13 cellular contexts compared by ENCODE assay signal in genomic region chr2:211390506-211390905, GRCh38.
DNase-seq lines count a peak whose midpoint lies in the region; TF ChIP-seq lines count a peak whose summit lies in the region.
"Had no signal": no experiment of that assay in that cellular context is flagged by ENCODE, and none has a peak within 500 bp of the region (broad histone marks: within the 10 kb centered on the region; RNA-seq: fewer than 3 reads in every experiment).

No MANE protein-coding gene starts in this region.

- CTCF ChIA-PET in OCI-LY7 (lab: Charles Lee; ENCODE audit: unreplicated experiment), result no interaction called here

- H3K4me3 Mint-ChIP-seq in neural crest cell, result no peak overlapping the region
- H3K4me3 Mint-ChIP-seq: CD8-positive, alpha-beta memory T cell had no signal

- no peak for DNase-seq in OCI-LY7 (ENCODE audit: low spot score)
- DNase-seq in globus pallidus (ENCODE audit: low spot score), result peak; percentile 83
- DNase-seq in neural crest cell (ENCODE audit: low read depth, low spot score), result no peak
- DNase-seq in SK-N-DZ (ENCODE audit: low spot score), result no peak
- DNase-seq in NAMALWA (ENCODE audit: low spot score), result no peak
- no peak for DNase-seq in NCI-H2029 treated with DMSO at 0.1 percent for 48 hours (lab: John Stamatoyannopoulos, UW)
- DNase-seq: CD8-positive, alpha-beta memory T cell; KBM-7; MV-4-11; NCI-H446 treated with DMSO at 0.1 percent for 48 hours; NK-92 treated with Interleukin-12 subunit alpha and Interleukin-12 subunit beta, amount 100 ng/mL, for 24 hours had no signal

- H3K9me3 Mint-ChIP-seq in neural crest cell, result no peaks in the 10 kb centered on the region

- H3K9me2 ChIP-seq in OCI-LY7 (ENCODE audit: insufficient read depth, low read length), result no peaks in the 10 kb centered on the region

- no peaks in the 10 kb centered on the region for H3K36me3 ChIP-seq in OCI-LY7 (ENCODE audit: insufficient read depth, low read length)

- H3K4me1 Mint-ChIP-seq in neural crest cell, result peaks cover 24% of the 10 kb centered on the region
- H3K4me1 Mint-ChIP-seq: CD8-positive, alpha-beta memory T cell had no signal

- peak overlapping the region; percentile 6 for H3K27ac Mint-ChIP-seq in neural crest cell (ENCODE audit: unreplicated experiment)
- H3K27ac Mint-ChIP-seq: CD8-positive, alpha-beta memory T cell had no signal

- BruUV-seq in OCI-LY7 (replicated peaks; lab: Mats Ljungman, UMichigan), result no TSS peak

- no peak overlapping the region for H3K4me2 ChIP-seq in OCI-LY7 (ENCODE audit: low read length)

- TF ChIP-seq CTCF in OCI-LY7 (conservative IDR thresholded peaks at IDR 0.05; ENCODE audit: low read length) (no peak), neural crest cell (conservative IDR thresholded peaks at IDR 0.05) (no peak)

- no peaks in the 10 kb centered on the region for H3K79me2 ChIP-seq in OCI-LY7 (ENCODE audit: insufficient read depth, low read depth, low read length)

- POLR2A ChIA-PET in OCI-LY7 (lab: Charles Lee), result interaction anchor here (0.6 to 1.1 kb wide), 2 partner anchors 14 to 808 kb away, joined by 3 read pairs; no protein-coding TSS in a partner anchor

- no peak overlapping the region for H3K27ac ChIP-seq in OCI-LY7 (ENCODE audit: low read depth, low read length, poor library complexity, severe bottlenecking)
- peak overlapping the region; percentile 4 for H3K27ac ChIP-seq in temporal lobe (ENCODE audit: low read depth, low read length)
- H3K27ac ChIP-seq: SK-N-MC had no signal

- peak overlapping the region; percentile 49; the same call in 1 of the 2 replicates for H2AFZ ChIP-seq in OCI-LY7 (ENCODE audit: low read length)

- intact Hi-C loops in OCI-LY7 (cut with micrococcal nuclease; ENCODE audit: unreplicated experiment), result no loop called here

- no peaks in the 10 kb centered on the region for H3K4me1 ChIP-seq in OCI-LY7 (ENCODE audit: insufficient read depth, low read length, poor library complexity, severe bottlenecking)

- H3K9me3 ChIP-seq in OCI-LY7 (ENCODE audit: low read length), result no peaks in the 10 kb centered on the region

- H4K20me1 ChIP-seq in OCI-LY7 (ENCODE audit: insufficient read depth, low read length), result no peaks in the 10 kb centered on the region

- H3K27me3 Mint-ChIP-seq in neural crest cell (ENCODE audit: low read depth), result no peaks in the 10 kb centered on the region
- H3K27me3 Mint-ChIP-seq: CD8-positive, alpha-beta memory T cell had no signal

- H3K4me3 ChIP-seq in OCI-LY7 (ENCODE audit: low read depth, low read length, poor library complexity, severe bottlenecking), result no peak overlapping the region
- H3K4me3 ChIP-seq: SK-N-MC had no signal

- H3K36me3 Mint-ChIP-seq in neural crest cell (ENCODE audit: low read depth), result no peaks in the 10 kb centered on the region
- H3K36me3 Mint-ChIP-seq: CD8-positive, alpha-beta memory T cell had no signal
